In the genomic region with DNA sequence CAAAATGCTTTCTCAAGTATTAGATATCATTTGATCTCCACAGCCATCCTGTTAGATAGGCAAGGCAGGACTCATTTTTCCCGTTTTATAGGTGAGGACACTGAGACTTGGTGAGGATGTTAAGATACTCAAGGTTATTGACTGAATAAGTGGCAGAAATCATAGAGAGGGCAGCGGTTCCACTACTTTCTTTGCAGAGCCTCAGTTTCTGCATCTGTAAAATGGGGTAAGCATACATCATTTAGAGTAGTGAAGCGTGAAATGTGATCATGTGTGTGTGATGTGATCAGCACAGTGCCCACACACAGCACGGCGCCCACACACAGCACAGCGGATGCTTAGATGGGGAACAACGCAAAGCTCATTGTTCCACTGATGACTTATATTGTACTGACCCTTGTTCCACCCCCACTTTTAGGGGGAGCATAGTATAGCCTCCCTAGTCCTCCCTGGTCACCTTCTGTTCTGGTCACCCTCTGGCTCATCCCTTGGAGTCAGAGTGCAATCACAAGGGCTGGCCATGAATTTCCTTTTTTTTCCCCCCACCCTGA, we compare ENCODE assay signal across 2 cellular contexts.
TF ChIP-seq lines count a peak whose summit lies in the region.

No MANE protein-coding gene starts in this region.

TF ChIP-seq in GM23338, 12 proteins besides CTCF, POLR2A, EP300 and RAD21 (continues in another document):
- TF ChIP-seq ETS1 (IDR thresholded peaks at IDR 0.05) (no peak), EZH2 (IDR thresholded peaks at IDR 0.05; ENCODE audit: low read depth, unreplicated experiment) (no peak), CREB1 (CRISPR knock-in tag; IDR thresholded peaks at IDR 0.05; ENCODE audit: low read depth) (no peak), NANOG (IDR thresholded peaks at IDR 0.05; ENCODE audit: borderline replicate concordance) (no peak), STAT1 (IDR thresholded peaks at IDR 0.05; ENCODE audit: unreplicated experiment) (no peak), ZNF462 (CRISPR knock-in tag; IDR thresholded peaks at IDR 0.05) (no peak), REST (IDR thresholded peaks at IDR 0.05; ENCODE audit: unreplicated experiment) (no peak), ZNF331 (CRISPR knock-in tag; IDR thresholded peaks at IDR 0.05; ENCODE audit: low read depth) (no peak), JUNB (IDR thresholded peaks at IDR 0.05; ENCODE audit: unreplicated experiment) (no peak)

TF ChIP-seq in GM12878, 131 proteins besides CTCF, POLR2A, EP300 and RAD21:
- TF ChIP-seq ZBED1 (IDR thresholded peaks at IDR 0.05; ENCODE audit: borderline replicate concordance) = no peak
- TF ChIP-seq STAT3 (IDR thresholded peaks at IDR 0.05; ENCODE audit: low read depth, low read length) = no peak
- no peak for TF ChIP-seq SIN3A (IDR thresholded peaks at IDR 0.05; ENCODE audit: low read depth, low read length)
- no peak for TF ChIP-seq CREB1 (IDR thresholded peaks at IDR 0.05; ENCODE audit: low read depth)
- TF ChIP-seq ESRRA (IDR thresholded peaks at IDR 0.05; ENCODE audit: low read length) = no peak
- no peak for TF ChIP-seq ZNF24 (IDR thresholded peaks at IDR 0.05)
- no peak for TF ChIP-seq IKZF1 (conservative IDR thresholded peaks at IDR 0.05)
